In genomic region chr1:204473415-204473965, GRCh38 we compare ENCODE assay signal across 27 cellular contexts. TPM values are rescaled to one million over a fixed set of nuclear protein-coding genes. Genes with fewer than 3 reads are reported as not detected.
DNase-seq lines count a peak whose midpoint lies in the region; ATAC-seq and TF ChIP-seq lines count a peak whose summit lies in the region.
"Had no signal": no experiment of that assay in that cellular context is flagged by ENCODE, and none has a peak within 500 bp of the region (broad histone marks: within the 10 kb centered on the region; RNA-seq: fewer than 3 reads in every experiment).

No MANE protein-coding gene starts in this region.

- no peaks in the 10 kb centered on the region; the same call in 1 of the 2 replicates for H3K79me2 ChIP-seq in GM23338 (replicated peaks; ENCODE audit: insufficient read depth)

- H3K27me3 Mint-ChIP-seq in GM23338 (ENCODE audit: insufficient read depth, low read depth, poor library complexity) (no peaks in the 10 kb centered on the region), WTC11 (ENCODE audit: low read depth) (no peaks in the 10 kb centered on the region), glutamatergic neuron (ENCODE audit: unreplicated experiment) (peaks cover 2% of the 10 kb centered on the region)
- H3K27me3 Mint-ChIP-seq in stimulated activated naive B cell treated with anti-CD40 and anti-IgM and Interleukin-4, amounts not matched to agents 10 μg/mL and 1 μg/mL and 100 μg/mL, for 72 hours = no peaks in the 10 kb centered on the region
- H3K27me3 Mint-ChIP-seq: activated CD8-positive, alpha-beta T cell treated with anti-CD3 and anti-CD28 coated beads for 36 hours; activated naive CD4-positive, alpha-beta T cell treated with anti-CD3 and anti-CD28 coated beads, Interleukin-2, amount 50 U/mL, for 24 hours had no signal

- H3K4me2 ChIP-seq in GM23338 = 0 out of 2 replicates have a peak overlapping the region, but pooled peaks have one; percentile 6

- H3K4me3 Mint-ChIP-seq in GM23338 (no peak overlapping the region), WTC11 (no peak overlapping the region), glutamatergic neuron (ENCODE audit: unreplicated experiment) (no peak overlapping the region)
- H3K4me3 Mint-ChIP-seq in stimulated activated naive B cell treated with anti-CD40 and anti-IgM and Interleukin-4, amounts not matched to agents 10 μg/mL and 1 μg/mL and 100 μg/mL, for 72 hours = no peak overlapping the region
- H3K4me3 Mint-ChIP-seq: activated CD8-positive, alpha-beta T cell treated with anti-CD3 and anti-CD28 coated beads for 36 hours; activated naive CD4-positive, alpha-beta T cell treated with anti-CD3 and anti-CD28 coated beads, Interleukin-2, amount 50 U/mL, for 24 hours had no signal

- CTCF ChIA-PET in WTC11 (lab: Charles Lee) = interaction anchor here (0.8 to 4.0 kb wide), 6 partner anchors 19 to 75 kb away, joined by 3 to 42 read pairs (median 5); partner anchors contain the start of gene PIK3C2B

- 0 out of 2 replicates have a peak overlapping the region, but pooled peaks have one; percentile 0 for H3K27ac Mint-ChIP-seq in GM23338
- H3K27ac Mint-ChIP-seq in WTC11 = no peak overlapping the region
- peak overlapping the region; percentile 67 for H3K27ac Mint-ChIP-seq in glutamatergic neuron (ENCODE audit: unreplicated experiment)
- H3K27ac Mint-ChIP-seq in stimulated activated naive B cell treated with anti-CD40 and anti-IgM and Interleukin-4, amounts not matched to agents 10 μg/mL and 1 μg/mL and 100 μg/mL, for 72 hours = peak overlapping the region; percentile 87
- H3K27ac Mint-ChIP-seq: activated CD8-positive, alpha-beta T cell treated with anti-CD3 and anti-CD28 coated beads for 36 hours; activated naive CD4-positive, alpha-beta T cell treated with anti-CD3 and anti-CD28 coated beads, Interleukin-2, amount 50 U/mL, for 24 hours; activated T-helper 2 cell treated with anti-CD3 and anti-CD28 coated beads, Interferon-gamma antibody, Interleukin-2, Interleukin-4, amounts not matched to agents 10 μg/mL and 5 μg/mL and 100 μg/mL, durations not matched to agents 14 hours and 24 hours and 36 hours had no signal

- H3K9me2 ChIP-seq in GM23338 (ENCODE audit: insufficient read depth) = no peaks in the 10 kb centered on the region; the same call in 1 of the 2 replicates

- no peaks in the 10 kb centered on the region for H3F3A ChIP-seq in GM23338 (replicated peaks; ENCODE audit: low read depth)

- peaks cover 15% of the 10 kb centered on the region; the same call in 1 of the 2 replicates for H3K4me1 ChIP-seq in GM23338 (ENCODE audit: insufficient read depth)

- H3K9me3 Mint-ChIP-seq in GM23338 (no peaks in the 10 kb centered on the region), WTC11 (peaks cover 6% of the 10 kb centered on the region; the same call in 1 of the 2 replicates), glutamatergic neuron (ENCODE audit: unreplicated experiment) (peaks cover 4% of the 10 kb centered on the region)
- no peaks in the 10 kb centered on the region for H3K9me3 Mint-ChIP-seq in stimulated activated naive B cell treated with anti-CD40 and anti-IgM and Interleukin-4, amounts not matched to agents 10 μg/mL and 1 μg/mL and 100 μg/mL, for 72 hours
- H3K9me3 Mint-ChIP-seq: activated CD8-positive, alpha-beta T cell treated with anti-CD3 and anti-CD28 coated beads for 36 hours; activated naive CD4-positive, alpha-beta T cell treated with anti-CD3 and anti-CD28 coated beads, Interleukin-2, amount 50 U/mL, for 24 hours; activated T-helper 2 cell treated with anti-CD3 and anti-CD28 coated beads, Interferon-gamma antibody, Interleukin-2, Interleukin-4, amounts not matched to agents 10 μg/mL and 5 μg/mL and 100 μg/mL, durations not matched to agents 14 hours and 24 hours and 36 hours had no signal

- peaks cover 5% of the 10 kb centered on the region; the same call in 1 of the 2 replicates for H4K20me1 ChIP-seq in GM23338 (replicated peaks; ENCODE audit: insufficient read depth)

- H2AFZ ChIP-seq in GM23338 = no peak overlapping the region
- H2AFZ ChIP-seq: parathyroid adenoma had no signal

- H3K4me3 ChIP-seq in GM23338 = no peak overlapping the region
- H3K4me3 ChIP-seq: GM12878, mucosa of descending colon, SJSA1, thoracic aorta, vagina had no signal

- no peaks in the 10 kb centered on the region for H3K27me3 ChIP-seq in GM23338 (ENCODE audit: insufficient read depth)
- H3K27me3 ChIP-seq: vagina had no signal

- no peaks in the 10 kb centered on the region for H3K36me3 ChIP-seq in GM23338 (ENCODE audit: insufficient read depth)
- H3K36me3 ChIP-seq: SJSA1, thoracic aorta, vagina had no signal

- H3K36me3 Mint-ChIP-seq in GM23338 (ENCODE audit: low read depth) = peaks cover 6% of the 10 kb centered on the region
- H3K36me3 Mint-ChIP-seq in WTC11 = peaks cover 6% of the 10 kb centered on the region
- peaks cover 16% of the 10 kb centered on the region for H3K36me3 Mint-ChIP-seq in glutamatergic neuron (ENCODE audit: unreplicated experiment)
- peaks cover 25 to 58% of the 10 kb centered on the region in 2 donors for H3K36me3 Mint-ChIP-seq in stimulated activated naive B cell treated with anti-CD40 and anti-IgM and Interleukin-4, amounts not matched to agents 10 μg/mL and 1 μg/mL and 100 μg/mL, for 72 hours

- no peak for TF ChIP-seq CTCF in GM23338 (conservative IDR thresholded peaks at IDR 0.05; ENCODE audit: low read depth in 2 of 2)
- TF ChIP-seq CTCF in WTC11 (IDR thresholded peaks at IDR 0.05) = no peak
- TF ChIP-seq CTCF in glutamatergic neuron (IDR thresholded peaks at IDR 0.05; ENCODE audit: partially characterized antibody, unreplicated experiment) = no peak

- peak; percentile 34 for ATAC-seq in GM23338
- ATAC-seq in WTC11 = peak; percentile 30; the same call in 1 of the 2 replicates
- ATAC-seq in stimulated activated naive B cell treated with anti-CD40 and anti-IgM and Interleukin-4, amounts not matched to agents 10 μg/mL and 1 μg/mL and 100 μg/mL, for 72 hours (replicated peaks) = no peak
- no peak for ATAC-seq in HG03108 (IDR thresholded peaks at IDR 0.05; ENCODE audit: unreplicated experiment)
- no peak for ATAC-seq in HG02970 (IDR thresholded peaks at IDR 0.05; ENCODE audit: low FRiP score, unreplicated experiment)
- ATAC-seq in HG03175 (IDR thresholded peaks at IDR 0.05; ENCODE audit: unreplicated experiment) = no peak
- ATAC-seq: activated CD8-positive, alpha-beta T cell treated with anti-CD3 and anti-CD28 coated beads for 36 hours; mucosa of descending colon; right cardiac atrium had no signal

- no peak for DNase-seq in GM23338 (ENCODE audit: low spot score)
- DNase-seq in WTC11 (ENCODE audit: low spot score) = no peak
- DNase-seq in glutamatergic neuron = no peak
- no peak for DNase-seq in stimulated activated naive B cell treated with anti-CD40 and anti-IgM and Interleukin-4, amounts not matched to agents 10 μg/mL and 1 μg/mL and 100 μg/mL, for 72 hours
- no peak for DNase-seq in NCI-H2171 (lab: John Stamatoyannopoulos, UW)
- DNase-seq: activated CD4-positive, alpha-beta T cell treated with anti-CD3 and anti-CD28 coated beads for 1 hour; activated CD8-positive, alpha-beta T cell treated with anti-CD3 and anti-CD28 coated beads for 36 hours; anterior cingulate cortex; central memory CD4-positive, alpha-beta T cell; EL; KG1; NCI-H1417; NCI-H2081; NCI-H446; right cardiac atrium; stimulated activated CD4-positive, alpha-beta T cell treated with anti-CD3 and anti-CD28 coated beads, Interleukin-2, amount 100 ng/mL, for 48 hours had no signal

- H3K27ac ChIP-seq in GM23338 (ENCODE audit: low read depth) = peak overlapping the region; percentile 26; the same call in 1 of the 2 replicates
- H3K27ac ChIP-seq: parathyroid adenoma, SJSA1, thoracic aorta, vagina had no signal

- POLR2A ChIA-PET in WTC11 (lab: Charles Lee) = interaction anchor here (0.5 kb wide), 1 partner anchor 22 kb away, joined by 3 read pairs; no protein-coding TSS in a partner anchor

- H3K4me1 Mint-ChIP-seq in GM23338 (peaks cover 40% of the 10 kb centered on the region), WTC11 (peaks cover 40% of the 10 kb centered on the region), glutamatergic neuron (ENCODE audit: low read depth, unreplicated experiment) (peaks cover 37% of the 10 kb centered on the region)
- H3K4me1 Mint-ChIP-seq in stimulated activated naive B cell treated with anti-CD40 and anti-IgM and Interleukin-4, amounts not matched to agents 10 μg/mL and 1 μg/mL and 100 μg/mL, for 72 hours = peaks cover 61 to 78% of the 10 kb centered on the region in 2 donors

TF ChIP-seq in GM23338, 12 proteins besides CTCF, POLR2A, EP300 and RAD21 (continues in another document):
- TF ChIP-seq, protein P1, sequence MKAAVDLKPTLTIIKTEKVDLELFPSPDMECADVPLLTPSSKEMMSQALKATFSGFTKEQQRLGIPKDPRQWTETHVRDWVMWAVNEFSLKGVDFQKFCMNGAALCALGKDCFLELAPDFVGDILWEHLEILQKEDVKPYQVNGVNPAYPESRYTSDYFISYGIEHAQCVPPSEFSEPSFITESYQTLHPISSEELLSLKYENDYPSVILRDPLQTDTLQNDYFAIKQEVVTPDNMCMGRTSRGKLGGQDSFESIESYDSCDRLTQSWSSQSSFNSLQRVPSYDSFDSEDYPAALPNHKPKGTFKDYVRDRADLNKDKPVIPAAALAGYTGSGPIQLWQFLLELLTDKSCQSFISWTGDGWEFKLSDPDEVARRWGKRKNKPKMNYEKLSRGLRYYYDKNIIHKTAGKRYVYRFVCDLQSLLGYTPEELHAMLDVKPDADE (IDR thresholded peaks at IDR 0.05) = no peak
- TF ChIP-seq ZNF331 (CRISPR knock-in tag; IDR thresholded peaks at IDR 0.05; ENCODE audit: low read depth) (no peak), POLR2AphosphoS5 (IDR thresholded peaks at IDR 0.05; ENCODE audit: low read depth) (no peak)

TF ChIP-seq in WTC11, 78 proteins besides CTCF, POLR2A, EP300 and RAD21 (continues in another document):
- TF ChIP-seq NR1H2 (CRISPR knock-in tag; IDR thresholded peaks at IDR 0.05) = no peak
- TF ChIP-seq ETV6 (CRISPR knock-in tag; IDR thresholded peaks at IDR 0.05) = no peak
- no peak for TF ChIP-seq ZMAT4 (CRISPR knock-in tag; IDR thresholded peaks at IDR 0.05)

RNA-seq across cellular contexts. Expression of gene PIK3C2B, which starts 21.1 kb away (rescaled TPM):
- total RNA-seq in GM23338 (2014; rRNA removed; shearing (Covaris generic)) = 17.4 and 19.0 TPM in 2 replicates
- 4.8 TPM in 2 replicates for polyA plus RNA-seq in GM23338 (2016; fragmentation: Nextera tagmentation; extraction: Ambion mirVana)
- 20.8 to 27.7 TPM (median 22.6 TPM) in 3 replicates for total RNA-seq in WTC11 (2021)
- 156 TPM for total RNA-seq in glutamatergic neuron (ENCODE audit: unreplicated experiment)

RNA-seq across cellular contexts. Expression of gene MDM4, which starts 42.7 kb away (rescaled TPM):
- 56.1 and 63.9 TPM in 2 replicates for total RNA-seq in GM23338 (2014; rRNA removed; shearing (Covaris generic))
- 22.7 and 24.8 TPM in 2 replicates for polyA plus RNA-seq in GM23338 (2016; fragmentation: Nextera tagmentation; extraction: Ambion mirVana)
- total RNA-seq in WTC11 (2021) (73.5 to 76.2 TPM (median 74.1 TPM) in 3 replicates), glutamatergic neuron (ENCODE audit: unreplicated experiment) (93.9 TPM)

Comparison
In these comparisons a context has a peak if more than half of its experiments do, and no peak if none do; other contexts are left out.
1. ATAC-seq: peak in GM23338 (single experiment) and WTC11 (single experiment); none in stimulated activated naive B cell treated with anti-CD40 and anti-IgM and Interleukin-4, amounts not matched to agents 10 μg/mL and 1 μg/mL and 100 μg/mL, for 72 hours (0 of 2), HG03108 (single experiment), HG02970 (single experiment) and HG03175 (single experiment).